In the genomic region with DNA sequence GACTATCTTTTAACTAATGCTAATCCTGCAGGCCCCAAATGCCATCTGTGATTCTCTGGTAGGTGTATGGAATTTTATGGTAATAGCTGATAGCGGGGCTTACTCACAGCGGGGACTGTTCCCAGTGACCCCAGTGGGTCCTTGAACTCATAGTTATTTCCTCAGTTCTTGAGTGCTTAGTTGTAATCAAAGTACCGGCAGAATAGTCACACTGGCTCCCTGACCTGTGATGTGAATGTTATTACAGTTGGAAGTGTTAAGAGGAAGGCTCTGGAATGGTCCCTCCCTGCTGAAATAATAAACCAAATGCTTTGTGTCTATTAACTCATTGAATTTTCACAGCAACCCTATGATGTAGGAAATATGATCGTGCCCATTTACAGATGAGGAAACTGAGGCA, we compare ENCODE assay signal across 33 cellular contexts.
"Had no signal": no experiment of that assay in that cellular context is flagged by ENCODE, and none has a peak within 500 bp of the region (broad histone marks: within the 10 kb centered on the region; RNA-seq: fewer than 3 reads in every experiment).

No MANE protein-coding gene starts in this region.

- H3K27ac ChIP-seq: adrenal gland, ascending aorta, body of pancreas, brain microvascular endothelial cell, breast epithelium, cardiac muscle cell had no signal

- ATAC-seq: activated naive CD4-positive, alpha-beta T cell treated with anti-CD3 and anti-CD28 coated beads, Interleukin-2, amount 50 U/mL, for 72 hours; activated naive CD8-positive, alpha-beta T cell treated with anti-CD3 and anti-CD28 coated beads, Interleukin-2, amount 50 U/mL, for 24 hours; activated T-cell treated with anti-CD3 and anti-CD28 coated beads, Interleukin-2, amount 50 U/mL, for 4 hours; activated T-cell treated with anti-CD3 and anti-CD28 coated beads, Interleukin-2, amount 50 U/mL, for 72 hours; activated T-helper 17 cell treated with anti-CD3 and anti-CD28 coated beads, Interleukin-2, amount 50 U/mL, for 72 hours; body of pancreas had no signal

- H3K27me3 ChIP-seq: adrenal gland, ascending aorta, body of pancreas, brain microvascular endothelial cell, breast epithelium, cardiac muscle cell had no signal

- DNase-seq: activated effector memory CD4-positive, alpha-beta T cell treated with anti-CD3 and anti-CD28 coated beads, Interleukin-2, amount 50 U/mL, for 16 hours; activated effector memory CD4-positive, alpha-beta T cell treated with Interleukin-2 at 50 U/mL for 16 hours; activated gamma-delta T cell; activated gamma-delta T cell treated with Interleukin-2 at 50 U/mL for 16 hours; activated naive CD4-positive, alpha-beta T cell; activated naive CD4-positive, alpha-beta T cell treated with anti-CD3 and anti-CD28 coated beads for 36 hours; activated naive CD4-positive, alpha-beta T cell treated with anti-CD3 and anti-CD28 coated beads, Interleukin-2, amount 10 ng/mL, durations not matched to agents 7 days and 5 days; activated naive CD4-positive, alpha-beta T cell treated with anti-CD3 and anti-CD28 coated beads, Interleukin-2, amount 50 U/mL, for 16 hours; activated naive CD4-positive, alpha-beta T cell treated with Interleukin-2 at 50 U/mL for 16 hours; activated naive CD8-positive, alpha-beta T cell treated with anti-CD3 and anti-CD28 coated beads for 36 hours; activated naive CD8-positive, alpha-beta T cell treated with anti-CD3 and anti-CD28 coated beads, Interleukin-2, amount 10 ng/mL, durations not matched to agents 7 days and 5 days; activated naive CD8-positive, alpha-beta T cell treated with anti-CD3 and anti-CD28 coated beads, Interleukin-2, amount 50 U/mL, for 24 hours; activated T-cell treated with anti-CD3 and anti-CD28 coated beads for 4 hours; activated T-cell treated with anti-CD3 and anti-CD28 coated beads, Interleukin-2, amount 50 U/mL, for 24 hours; activated T-cell treated with anti-CD3 and anti-CD28 coated beads, Interleukin-2, amount 50 U/mL, for 4 hours; activated T-cell treated with anti-CD3 and anti-CD28 coated beads, Interleukin-2, amount 50 U/mL, for 48 hours; activated T-cell treated with anti-CD3 and anti-CD28 coated beads, Interleukin-2, amount 50 U/mL, for 72 hours; adrenal gland; amniotic stem cell; anterior cingulate cortex; aorta; body of pancreas; brain microvascular endothelial cell; caudate nucleus; central memory CD4-positive, alpha-beta T cell; cerebellar nuclear complex had no signal

- H3K4me1 ChIP-seq: adrenal gland, ascending aorta, breast epithelium had no signal

- H3K9me3 ChIP-seq: adrenal gland, ascending aorta, body of pancreas, breast epithelium had no signal

- FAIRE-seq: astrocyte, bronchial epithelial cell had no signal

- H3K4me3 ChIP-seq: adrenal gland, ascending aorta, body of pancreas, breast epithelium, cardiac muscle cell had no signal

- H3K36me3 ChIP-seq: adrenal gland, ascending aorta, brain microvascular endothelial cell, breast epithelium, cardiac muscle cell had no signal
